In the genomic region with DNA sequence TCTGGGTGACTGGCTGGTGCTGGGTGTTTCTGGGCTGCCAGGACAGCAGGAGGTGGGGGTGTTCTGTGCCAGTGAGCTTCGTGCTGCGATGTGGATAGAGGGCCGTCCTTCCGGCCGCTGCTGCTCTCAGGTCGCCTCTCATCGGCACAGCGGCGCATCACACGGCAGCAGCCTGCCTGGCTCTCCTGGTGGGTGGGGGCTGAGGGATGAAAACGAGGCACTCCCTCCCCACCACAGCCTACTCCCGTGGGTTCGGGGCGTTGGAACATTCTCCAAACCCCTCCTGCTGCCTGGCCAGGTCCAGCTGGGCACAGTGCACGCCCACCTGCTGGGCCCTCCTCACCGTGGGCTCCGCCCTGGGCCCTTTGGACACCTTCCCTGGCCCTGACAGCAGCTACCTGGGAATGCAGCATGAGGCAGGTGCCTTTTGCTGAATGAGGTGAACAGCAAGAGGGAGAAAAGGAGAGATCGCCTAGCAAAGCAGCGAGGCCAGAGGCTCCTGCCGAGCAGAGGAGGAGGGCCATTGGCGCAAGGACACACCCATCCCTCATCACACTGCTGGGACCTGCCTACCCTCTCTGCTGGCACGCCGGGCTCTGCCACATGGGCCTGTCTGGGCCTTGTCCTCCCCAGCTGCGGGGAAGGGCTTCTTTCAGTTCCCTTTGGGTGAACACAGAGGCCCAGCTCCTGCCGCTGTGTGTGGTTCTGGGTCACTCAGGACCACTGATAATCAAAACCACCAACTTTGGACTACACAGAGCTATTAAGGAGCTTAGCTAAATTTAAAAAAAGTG, we compare ENCODE assay signal across 9 cellular contexts. TPM values are rescaled to one million over a fixed set of nuclear protein-coding genes. Genes with fewer than 3 reads are reported as not detected.
DNase-seq lines count a peak whose midpoint lies in the region; ATAC-seq, FAIRE-seq and TF ChIP-seq lines count a peak whose summit lies in the region.
"Had no signal": no experiment of that assay in that cellular context is flagged by ENCODE, and none has a peak within 500 bp of the region (broad histone marks: within the 10 kb centered on the region; RNA-seq: fewer than 3 reads in every experiment).

No MANE protein-coding gene starts in this region.

- no peak for TF ChIP-seq POLR2A in H54 (IDR thresholded peaks at IDR 0.05; ENCODE audit: low read depth, low read length)

- intact Hi-C loops in Right ventricle myocardium superior (cut with DNase I), result no loop called here
- intact Hi-C loops in cardiac septum (cut with DNase I), result no loop called here

- DNase-seq in Right ventricle myocardium superior, result peak; percentile 67
- DNase-seq in cardiac septum (ENCODE audit: low spot score), result no peak
- DNase-seq in NCI-H748 treated with DMSO at 0.1 percent for 48 hours (lab: John Stamatoyannopoulos, UW), result peak; percentile 1
- peak; percentile 69 for DNase-seq in iPS-NIHi11 (ENCODE audit: low spot score)
- DNase-seq in NCI-H2171 treated with DMSO at 0.1 percent for 48 hours (lab: John Stamatoyannopoulos, UW), result no peak
- DNase-seq in H54 (ENCODE audit: insufficient read length, low spot score), result no peak
- DNase-seq in effector CD4-positive, alpha-beta T cell, result no peak

- no peak for FAIRE-seq in H54 (lab: Jason Lieb, UNC)
- FAIRE-seq: islet of Langerhans had no signal

- peak; percentile 50 for ATAC-seq in Right ventricle myocardium superior (ENCODE audit: poor library complexity)
- peak; percentile 28 for ATAC-seq in HG02973 (IDR thresholded peaks at IDR 0.05; ENCODE audit: unreplicated experiment)

RNA-seq across cellular contexts. Expression of a gene that starts 33.4 kb away (rescaled TPM):
- total RNA-seq in Right ventricle myocardium superior (99.1 TPM), cardiac septum (121 TPM)

Comparison
In these comparisons a context has a peak if more than half of its experiments do, and no peak if none do; other contexts are left out.
1. DNase-seq: peak in Right ventricle myocardium superior (single experiment), NCI-H748 treated with DMSO at 0.1 percent for 48 hours (single experiment) and iPS-NIHi11 (single experiment); none in cardiac septum (single experiment), NCI-H2171 treated with DMSO at 0.1 percent for 48 hours (single experiment), H54 (single experiment) and effector CD4-positive, alpha-beta T cell (single experiment).